1 cellular context compared by ENCODE assay signal in the genomic region with DNA sequence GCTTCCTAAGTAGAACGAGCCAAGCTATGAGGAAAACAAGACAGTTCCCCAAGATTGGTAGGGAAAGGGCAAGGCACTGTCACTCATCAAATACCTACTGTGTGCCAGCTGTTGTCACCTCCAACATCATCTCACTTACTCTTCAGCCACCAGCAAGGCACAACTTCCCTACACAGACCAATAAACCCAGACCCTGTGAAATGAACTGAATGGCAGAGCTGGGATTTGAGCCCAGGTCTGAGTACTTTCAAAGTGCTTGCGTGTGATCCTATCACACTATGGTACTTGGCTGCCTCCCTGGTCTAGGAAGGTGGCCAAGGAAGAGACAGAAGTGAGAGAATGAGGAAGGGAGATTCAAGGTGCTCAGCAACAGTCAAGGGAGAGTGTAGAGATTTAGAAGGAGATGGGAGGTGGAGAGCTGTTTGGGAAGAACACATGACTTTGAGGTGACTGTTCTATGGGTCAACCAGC.
TF ChIP-seq lines count a peak whose summit lies in the region.

No MANE protein-coding gene starts in this region.

TF ChIP-seq in H1, 55 proteins besides CTCF, POLR2A, EP300 and RAD21:
- TF ChIP-seq JUN (IDR thresholded peaks at IDR 0.05; ENCODE audit: low read depth, low read length) (no peak), HDAC2 (IDR thresholded peaks at IDR 0.05; ENCODE audit: borderline replicate concordance in 1 of 2, low read depth in 2 of 2, low read length in 2 of 2) (no peak), SIX5 (IDR thresholded peaks at IDR 0.05; ENCODE audit: low read depth, low read length) (no peak), SUZ12 (IDR thresholded peaks at IDR 0.05; ENCODE audit: low read length) (no peak), RNF2 (IDR thresholded peaks at IDR 0.05; ENCODE audit: borderline replicate concordance, low read depth, low read length, missing control alignments, poor library complexity, severe bottlenecking) (no peak), RFX5 (IDR thresholded peaks at IDR 0.05; ENCODE audit: borderline replicate concordance, low read depth, low read length) (no peak), NANOG (IDR thresholded peaks at IDR 0.05; ENCODE audit: insufficient read depth, low read depth, low read length, poor library complexity, severe bottlenecking) (no peak), SP1 (IDR thresholded peaks at IDR 0.05; ENCODE audit: low read depth, low read length) (no peak)
- TF ChIP-seq, protein P1, sequence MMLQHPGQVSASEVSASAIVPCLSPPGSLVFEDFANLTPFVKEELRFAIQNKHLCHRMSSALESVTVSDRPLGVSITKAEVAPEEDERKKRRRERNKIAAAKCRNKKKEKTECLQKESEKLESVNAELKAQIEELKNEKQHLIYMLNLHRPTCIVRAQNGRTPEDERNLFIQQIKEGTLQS (IDR thresholded peaks at IDR 0.05; ENCODE audit: insufficient read depth, low read depth, low read length): no peak
- TF ChIP-seq, protein P2, sequence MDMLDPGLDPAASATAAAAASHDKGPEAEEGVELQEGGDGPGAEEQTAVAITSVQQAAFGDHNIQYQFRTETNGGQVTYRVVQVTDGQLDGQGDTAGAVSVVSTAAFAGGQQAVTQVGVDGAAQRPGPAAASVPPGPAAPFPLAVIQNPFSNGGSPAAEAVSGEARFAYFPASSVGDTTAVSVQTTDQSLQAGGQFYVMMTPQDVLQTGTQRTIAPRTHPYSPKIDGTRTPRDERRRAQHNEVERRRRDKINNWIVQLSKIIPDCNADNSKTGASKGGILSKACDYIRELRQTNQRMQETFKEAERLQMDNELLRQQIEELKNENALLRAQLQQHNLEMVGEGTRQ (IDR thresholded peaks at IDR 0.05; ENCODE audit: low read length): no peak
